ENCODE assay signal across 30 cellular contexts in the genomic region with DNA sequence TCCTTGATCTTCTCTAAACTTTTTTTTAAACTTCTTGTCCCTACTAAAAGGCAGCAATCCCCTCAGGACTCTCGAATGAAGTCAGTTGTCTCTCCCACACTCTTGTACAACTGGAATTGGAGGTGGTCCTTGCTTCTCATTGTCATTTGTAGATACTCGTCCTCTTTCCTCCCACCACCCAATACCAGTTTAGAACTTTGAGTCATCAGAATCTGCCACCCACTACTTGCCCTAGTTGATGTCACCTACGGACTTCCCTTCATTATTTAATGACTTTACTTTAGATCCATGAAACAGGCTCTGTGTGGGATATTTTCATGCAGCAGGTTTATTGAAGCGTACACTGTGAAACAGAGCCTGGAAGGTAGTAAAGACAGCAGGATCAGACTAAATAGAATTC. TPM values are rescaled to one million over a fixed set of nuclear protein-coding genes. Genes with fewer than 3 reads are reported as not detected.
"Had no signal": no experiment of that assay in that cellular context is flagged by ENCODE, and none has a peak within 500 bp of the region (broad histone marks: within the 10 kb centered on the region; RNA-seq: fewer than 3 reads in every experiment).

No MANE protein-coding gene starts in this region.

- H3K36me3 ChIP-seq: stomach, suprapubic skin, thoracic aorta, thyroid gland, tibial artery, tibial nerve, transverse colon, upper lobe of left lung, upper lobe of right lung, uterus, vagina had no signal

- ATAC-seq: stimulated activated effector memory CD8-positive, alpha-beta T cell treated with anti-CD3 and anti-CD28 coated beads, Interleukin-12 subunit alpha, Interleukin-12 subunit beta, amount 100 ng/mL, for 72 hours; stimulated activated memory B cell treated with anti-CD40 and anti-IgM and Interleukin-4, amounts not matched to agents 10 μg/mL and 1 μg/mL and 100 μg/mL, for 72 hours; stimulated activated naive B cell treated with anti-CD40 and anti-IgM and Interleukin-4, amounts not matched to agents 10 μg/mL and 1 μg/mL and 100 μg/mL, for 72 hours; stimulated activated naive CD8-positive, alpha-beta T cell treated with anti-CD3 and anti-CD28 coated beads, Interleukin-15, amount 100 ng/mL, for 72 hours; stimulated activated naive CD8-positive, alpha-beta T cell treated with anti-CD3 and anti-CD28 coated beads, Interleukin-15, Interleukin-2, amounts not matched to agents 100 U/mL and 50 U/mL, for 24 hours; upper lobe of right lung had no signal

- H3K4me1 Mint-ChIP-seq: stimulated activated effector memory CD8-positive, alpha-beta T cell treated with anti-CD3 and anti-CD28 coated beads, Interleukin-12 subunit alpha, Interleukin-12 subunit beta, amount 100 ng/mL, for 72 hours; stimulated activated memory B cell treated with anti-CD40 and anti-IgM and Interleukin-4, amounts not matched to agents 10 μg/mL and 1 μg/mL and 100 μg/mL, for 72 hours; stimulated activated naive B cell treated with anti-CD40 and anti-IgM and Interleukin-4, amounts not matched to agents 10 μg/mL and 1 μg/mL and 100 μg/mL, for 72 hours had no signal

- H3K4me1 ChIP-seq: stomach, suprapubic skin, testis, thyroid gland, tibial artery, tibial nerve, transverse colon, upper lobe of left lung, upper lobe of right lung, uterus, vagina had no signal

- H3K9me3 ChIP-seq: stomach, suprapubic skin, testis, thoracic aorta, thyroid gland, tibial artery, tibial nerve, transverse colon, upper lobe of left lung, upper lobe of right lung, uterus, vagina had no signal

- H3K27me3 ChIP-seq: stomach, suprapubic skin, testis, thyroid gland, tibial artery, tibial nerve, transverse colon, upper lobe of left lung, upper lobe of right lung, uterus, vagina had no signal

- DNase-seq: stimulated activated CD4-positive, alpha-beta T cell treated with anti-CD3 and anti-CD28 coated beads, Interleukin-2, amount 100 ng/mL, for 48 hours; stimulated activated CD4-positive, alpha-beta T cell treated with anti-CD3 and anti-CD28 coated beads, Interleukin-4, amount 100 ng/mL, for 1 hour; stimulated activated CD4-positive, alpha-beta T cell treated with anti-CD3 and anti-CD28 coated beads, Interleukin-4, amount 100 ng/mL, for 24 hours; stimulated activated CD4-positive, alpha-beta T cell treated with anti-CD3 and anti-CD28 coated beads, Interleukin-4, amount 100 ng/mL, for 4 hours; stimulated activated CD8-positive, alpha-beta memory T cell treated with anti-CD3 and anti-CD28 coated beads, Interleukin-4, amount 100 ng/mL, for 48 hours; stimulated activated naive B cell treated with anti-CD40 and anti-IgM and Interleukin-4, amounts not matched to agents 10 μg/mL and 1 μg/mL and 100 μg/mL, for 72 hours; stimulated activated naive CD4-positive, alpha-beta T cell; stimulated activated naive CD4-positive, alpha-beta T cell treated with Interleukin-2 at 50 U/mL for 16 hours; stimulated activated naive CD8-positive, alpha-beta T cell treated with anti-CD3 and anti-CD28 coated beads, Interleukin-15, amount 100 ng/mL, for 72 hours; stimulated activated naive CD8-positive, alpha-beta T cell treated with anti-CD3 and anti-CD28 coated beads, Interleukin-15, Interleukin-2, amounts not matched to agents 100 U/mL and 50 U/mL, for 24 hours; stomach; substantia nigra; testis; thyroid gland; tibial artery; transverse colon; trophoblast cell; upper lobe of left lung; upper lobe of right lung; uterus had no signal

- H3K4me3 Mint-ChIP-seq: stimulated activated effector memory CD8-positive, alpha-beta T cell treated with anti-CD3 and anti-CD28 coated beads, Interleukin-12 subunit alpha, Interleukin-12 subunit beta, amount 100 ng/mL, for 72 hours; stimulated activated memory B cell treated with anti-CD40 and anti-IgM and Interleukin-4, amounts not matched to agents 10 μg/mL and 1 μg/mL and 100 μg/mL, for 72 hours; stimulated activated naive B cell treated with anti-CD40 and anti-IgM and Interleukin-4, amounts not matched to agents 10 μg/mL and 1 μg/mL and 100 μg/mL, for 72 hours; stimulated activated naive CD8-positive, alpha-beta T cell treated with anti-CD3 and anti-CD28 coated beads, Interleukin-15, amount 100 ng/mL, for 72 hours; stimulated activated naive CD8-positive, alpha-beta T cell treated with anti-CD3 and anti-CD28 coated beads, Interleukin-15, Interleukin-2, amounts not matched to agents 100 ng/mL and 50 ng/mL, for 24 hours; type B pancreatic cell had no signal

- H3K27ac ChIP-seq: stomach, suprapubic skin, testis, thoracic aorta, thyroid gland, tibial artery, tibial nerve, transverse colon, upper lobe of left lung, upper lobe of right lung, uterus, vagina had no signal

- H3K9me3 Mint-ChIP-seq: type B pancreatic cell had no signal

- H3K4me3 ChIP-seq: stomach, suprapubic skin, testis, thoracic aorta, thyroid gland, tibial artery, tibial nerve, transverse colon, upper lobe of left lung, upper lobe of right lung, uterus, vagina had no signal

- H3K27ac Mint-ChIP-seq: stimulated activated effector memory CD8-positive, alpha-beta T cell treated with anti-CD3 and anti-CD28 coated beads, Interleukin-12 subunit alpha, Interleukin-12 subunit beta, amount 100 ng/mL, for 72 hours; stimulated activated memory B cell treated with anti-CD40 and anti-IgM and Interleukin-4, amounts not matched to agents 10 μg/mL and 1 μg/mL and 100 μg/mL, for 72 hours; stimulated activated naive B cell treated with anti-CD40 and anti-IgM and Interleukin-4, amounts not matched to agents 10 μg/mL and 1 μg/mL and 100 μg/mL, for 72 hours; stimulated activated naive CD8-positive, alpha-beta T cell treated with anti-CD3 and anti-CD28 coated beads, Interleukin-15, amount 100 ng/mL, for 72 hours; stimulated activated naive CD8-positive, alpha-beta T cell treated with anti-CD3 and anti-CD28 coated beads, Interleukin-15, Interleukin-2, amounts not matched to agents 100 ng/mL and 50 ng/mL, for 24 hours; type B pancreatic cell had no signal

- H3K36me3 Mint-ChIP-seq: stimulated activated effector memory CD8-positive, alpha-beta T cell treated with anti-CD3 and anti-CD28 coated beads, Interleukin-12 subunit alpha, Interleukin-12 subunit beta, amount 100 ng/mL, for 72 hours; stimulated activated memory B cell treated with anti-CD40 and anti-IgM and Interleukin-4, amounts not matched to agents 10 μg/mL and 1 μg/mL and 100 μg/mL, for 72 hours; stimulated activated naive B cell treated with anti-CD40 and anti-IgM and Interleukin-4, amounts not matched to agents 10 μg/mL and 1 μg/mL and 100 μg/mL, for 72 hours; type B pancreatic cell had no signal

RNA-seq across cellular contexts. Expression of gene LHFPL3, which starts 28.6 kb away (rescaled TPM):
- total RNA-seq: subcutaneous adipose tissue, suprapubic skin, thoracic aorta, thyroid gland, tibial nerve, upper lobe of left lung, upper lobe of right lung, ureter, vagina had no signal
